Comparison of ENCODE assay signal across 2 cellular contexts in the genomic region with DNA sequence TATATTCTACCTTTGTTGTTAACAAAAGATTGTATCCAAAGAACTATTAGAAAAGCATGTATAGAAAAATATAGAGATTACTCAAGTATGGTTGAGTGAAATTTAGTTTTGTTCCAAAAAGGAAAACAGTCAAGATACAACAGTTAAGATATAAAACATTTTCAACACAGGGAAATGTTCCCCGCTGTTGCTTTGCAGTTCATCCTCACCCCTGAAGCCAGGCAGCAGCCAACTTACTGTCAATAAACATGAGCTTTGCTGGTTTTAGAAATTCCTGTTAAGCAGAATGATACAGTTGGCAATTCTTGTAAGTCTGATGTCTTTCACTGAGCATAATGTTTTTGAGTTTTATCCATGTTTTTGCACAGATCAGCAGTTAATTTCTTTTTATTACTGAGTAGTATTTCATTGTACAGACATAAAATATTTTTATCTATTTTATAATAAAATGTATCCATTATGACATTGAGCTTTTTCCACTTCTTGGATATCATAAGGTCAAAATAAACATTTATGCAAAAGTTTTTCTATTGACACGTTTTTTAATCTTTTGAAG.
TF ChIP-seq lines count a peak whose summit lies in the region.

No MANE protein-coding gene starts in this region.

TF ChIP-seq in SK-N-SH, 30 proteins besides CTCF, POLR2A, EP300 and RAD21:
- TF ChIP-seq, protein P1, sequence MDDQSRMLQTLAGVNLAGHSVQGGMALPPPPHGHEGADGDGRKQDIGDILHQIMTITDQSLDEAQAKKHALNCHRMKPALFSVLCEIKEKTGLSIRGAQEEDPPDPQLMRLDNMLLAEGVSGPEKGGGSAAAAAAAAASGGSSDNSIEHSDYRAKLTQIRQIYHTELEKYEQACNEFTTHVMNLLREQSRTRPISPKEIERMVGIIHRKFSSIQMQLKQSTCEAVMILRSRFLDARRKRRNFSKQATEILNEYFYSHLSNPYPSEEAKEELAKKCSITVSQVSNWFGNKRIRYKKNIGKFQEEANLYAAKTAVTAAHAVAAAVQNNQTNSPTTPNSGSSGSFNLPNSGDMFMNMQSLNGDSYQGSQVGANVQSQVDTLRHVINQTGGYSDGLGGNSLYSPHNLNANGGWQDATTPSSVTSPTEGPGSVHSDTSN (IDR thresholded peaks at IDR 0.05), result no peak
- TF ChIP-seq TAF1 (IDR thresholded peaks at IDR 0.05; ENCODE audit: borderline replicate concordance, low read depth, low read length) (no peak), EZH2phosphoT487 (IDR thresholded peaks at IDR 0.05; ENCODE audit: borderline replicate concordance, low read depth) (no peak), TCF12 (IDR thresholded peaks at IDR 0.05) (no peak), RFX5 (IDR thresholded peaks at IDR 0.05; ENCODE audit: low read length) (no peak), YY1 (IDR thresholded peaks at IDR 0.05; ENCODE audit: low read depth) (no peak), GABPA (IDR thresholded peaks at IDR 0.05; ENCODE audit: low read depth) (no peak), SIN3A (IDR thresholded peaks at IDR 0.05; ENCODE audit: borderline replicate concordance, low read depth, low read length) (no peak), FOSL2 (IDR thresholded peaks at IDR 0.05; ENCODE audit: borderline replicate concordance, low read depth) (no peak), TEAD4 (IDR thresholded peaks at IDR 0.05; ENCODE audit: borderline replicate concordance, insufficient read depth) (no peak), RCOR1 (IDR thresholded peaks at IDR 0.05; ENCODE audit: low read length) (no peak), GATA2 (CRISPR knock-in tag; IDR thresholded peaks at IDR 0.05) (no peak)
- TF ChIP-seq, protein P2, sequence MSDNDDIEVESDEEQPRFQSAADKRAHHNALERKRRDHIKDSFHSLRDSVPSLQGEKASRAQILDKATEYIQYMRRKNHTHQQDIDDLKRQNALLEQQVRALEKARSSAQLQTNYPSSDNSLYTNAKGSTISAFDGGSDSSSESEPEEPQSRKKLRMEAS (IDR thresholded peaks at IDR 0.05; ENCODE audit: low read depth), result no peak
- TF ChIP-seq, protein P3, sequence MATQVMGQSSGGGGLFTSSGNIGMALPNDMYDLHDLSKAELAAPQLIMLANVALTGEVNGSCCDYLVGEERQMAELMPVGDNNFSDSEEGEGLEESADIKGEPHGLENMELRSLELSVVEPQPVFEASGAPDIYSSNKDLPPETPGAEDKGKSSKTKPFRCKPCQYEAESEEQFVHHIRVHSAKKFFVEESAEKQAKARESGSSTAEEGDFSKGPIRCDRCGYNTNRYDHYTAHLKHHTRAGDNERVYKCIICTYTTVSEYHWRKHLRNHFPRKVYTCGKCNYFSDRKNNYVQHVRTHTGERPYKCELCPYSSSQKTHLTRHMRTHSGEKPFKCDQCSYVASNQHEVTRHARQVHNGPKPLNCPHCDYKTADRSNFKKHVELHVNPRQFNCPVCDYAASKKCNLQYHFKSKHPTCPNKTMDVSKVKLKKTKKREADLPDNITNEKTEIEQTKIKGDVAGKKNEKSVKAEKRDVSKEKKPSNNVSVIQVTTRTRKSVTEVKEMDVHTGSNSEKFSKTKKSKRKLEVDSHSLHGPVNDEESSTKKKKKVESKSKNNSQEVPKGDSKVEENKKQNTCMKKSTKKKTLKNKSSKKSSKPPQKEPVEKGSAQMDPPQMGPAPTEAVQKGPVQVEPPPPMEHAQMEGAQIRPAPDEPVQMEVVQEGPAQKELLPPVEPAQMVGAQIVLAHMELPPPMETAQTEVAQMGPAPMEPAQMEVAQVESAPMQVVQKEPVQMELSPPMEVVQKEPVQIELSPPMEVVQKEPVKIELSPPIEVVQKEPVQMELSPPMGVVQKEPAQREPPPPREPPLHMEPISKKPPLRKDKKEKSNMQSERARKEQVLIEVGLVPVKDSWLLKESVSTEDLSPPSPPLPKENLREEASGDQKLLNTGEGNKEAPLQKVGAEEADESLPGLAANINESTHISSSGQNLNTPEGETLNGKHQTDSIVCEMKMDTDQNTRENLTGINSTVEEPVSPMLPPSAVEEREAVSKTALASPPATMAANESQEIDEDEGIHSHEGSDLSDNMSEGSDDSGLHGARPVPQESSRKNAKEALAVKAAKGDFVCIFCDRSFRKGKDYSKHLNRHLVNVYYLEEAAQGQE (IDR thresholded peaks at IDR 0.05; ENCODE audit: low read depth, low read length), result no peak
- TF ChIP-seq, protein P4, sequence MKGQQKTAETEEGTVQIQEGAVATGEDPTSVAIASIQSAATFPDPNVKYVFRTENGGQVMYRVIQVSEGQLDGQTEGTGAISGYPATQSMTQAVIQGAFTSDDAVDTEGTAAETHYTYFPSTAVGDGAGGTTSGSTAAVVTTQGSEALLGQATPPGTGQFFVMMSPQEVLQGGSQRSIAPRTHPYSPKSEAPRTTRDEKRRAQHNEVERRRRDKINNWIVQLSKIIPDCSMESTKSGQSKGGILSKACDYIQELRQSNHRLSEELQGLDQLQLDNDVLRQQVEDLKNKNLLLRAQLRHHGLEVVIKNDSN (IDR thresholded peaks at IDR 0.05; ENCODE audit: borderline replicate concordance, low read depth), result no peak
- TF ChIP-seq, protein P5, sequence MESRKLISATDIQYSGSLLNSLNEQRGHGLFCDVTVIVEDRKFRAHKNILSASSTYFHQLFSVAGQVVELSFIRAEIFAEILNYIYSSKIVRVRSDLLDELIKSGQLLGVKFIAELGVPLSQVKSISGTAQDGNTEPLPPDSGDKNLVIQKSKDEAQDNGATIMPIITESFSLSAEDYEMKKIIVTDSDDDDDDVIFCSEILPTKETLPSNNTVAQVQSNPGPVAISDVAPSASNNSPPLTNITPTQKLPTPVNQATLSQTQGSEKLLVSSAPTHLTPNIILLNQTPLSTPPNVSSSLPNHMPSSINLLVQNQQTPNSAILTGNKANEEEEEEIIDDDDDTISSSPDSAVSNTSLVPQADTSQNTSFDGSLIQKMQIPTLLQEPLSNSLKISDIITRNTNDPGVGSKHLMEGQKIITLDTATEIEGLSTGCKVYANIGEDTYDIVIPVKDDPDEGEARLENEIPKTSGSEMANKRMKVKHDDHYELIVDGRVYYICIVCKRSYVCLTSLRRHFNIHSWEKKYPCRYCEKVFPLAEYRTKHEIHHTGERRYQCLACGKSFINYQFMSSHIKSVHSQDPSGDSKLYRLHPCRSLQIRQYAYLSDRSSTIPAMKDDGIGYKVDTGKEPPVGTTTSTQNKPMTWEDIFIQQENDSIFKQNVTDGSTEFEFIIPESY (IDR thresholded peaks at IDR 0.05; ENCODE audit: borderline replicate concordance, low read depth), result no peak

TF ChIP-seq in SK-N-SH treated with all-trans-retinoic acid at 6 μM for 48 hours, 23 proteins besides CTCF, POLR2A, EP300 and RAD21 (continued from another document):
- TF ChIP-seq GLIS3 (CRISPR knock-in tag; IDR thresholded peaks at IDR 0.05) (no peak), ZC3H10 (CRISPR knock-in tag; IDR thresholded peaks at IDR 0.05) (no peak), ESRRG (CRISPR knock-in tag; IDR thresholded peaks at IDR 0.05) (no peak), RARB (CRISPR knock-in tag; IDR thresholded peaks at IDR 0.05) (no peak), ZFP30 (CRISPR knock-in tag; IDR thresholded peaks at IDR 0.05) (no peak)
- TF ChIP-seq, protein P6, sequence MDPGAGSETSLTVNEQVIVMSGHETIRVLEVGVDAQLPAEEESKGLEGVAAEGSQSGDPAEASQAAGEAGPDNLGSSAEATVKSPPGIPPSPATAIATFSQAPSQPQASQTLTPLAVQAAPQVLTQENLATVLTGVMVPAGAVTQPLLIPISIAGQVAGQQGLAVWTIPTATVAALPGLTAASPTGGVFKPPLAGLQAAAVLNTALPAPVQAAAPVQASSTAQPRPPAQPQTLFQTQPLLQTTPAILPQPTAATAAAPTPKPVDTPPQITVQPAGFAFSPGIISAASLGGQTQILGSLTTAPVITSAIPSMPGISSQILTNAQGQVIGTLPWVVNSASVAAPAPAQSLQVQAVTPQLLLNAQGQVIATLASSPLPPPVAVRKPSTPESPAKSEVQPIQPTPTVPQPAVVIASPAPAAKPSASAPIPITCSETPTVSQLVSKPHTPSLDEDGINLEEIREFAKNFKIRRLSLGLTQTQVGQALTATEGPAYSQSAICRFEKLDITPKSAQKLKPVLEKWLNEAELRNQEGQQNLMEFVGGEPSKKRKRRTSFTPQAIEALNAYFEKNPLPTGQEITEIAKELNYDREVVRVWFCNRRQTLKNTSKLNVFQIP (CRISPR knock-in tag; IDR thresholded peaks at IDR 0.05; ENCODE audit: borderline replicate concordance, low read depth), result no peak
- TF ChIP-seq, protein P7, sequence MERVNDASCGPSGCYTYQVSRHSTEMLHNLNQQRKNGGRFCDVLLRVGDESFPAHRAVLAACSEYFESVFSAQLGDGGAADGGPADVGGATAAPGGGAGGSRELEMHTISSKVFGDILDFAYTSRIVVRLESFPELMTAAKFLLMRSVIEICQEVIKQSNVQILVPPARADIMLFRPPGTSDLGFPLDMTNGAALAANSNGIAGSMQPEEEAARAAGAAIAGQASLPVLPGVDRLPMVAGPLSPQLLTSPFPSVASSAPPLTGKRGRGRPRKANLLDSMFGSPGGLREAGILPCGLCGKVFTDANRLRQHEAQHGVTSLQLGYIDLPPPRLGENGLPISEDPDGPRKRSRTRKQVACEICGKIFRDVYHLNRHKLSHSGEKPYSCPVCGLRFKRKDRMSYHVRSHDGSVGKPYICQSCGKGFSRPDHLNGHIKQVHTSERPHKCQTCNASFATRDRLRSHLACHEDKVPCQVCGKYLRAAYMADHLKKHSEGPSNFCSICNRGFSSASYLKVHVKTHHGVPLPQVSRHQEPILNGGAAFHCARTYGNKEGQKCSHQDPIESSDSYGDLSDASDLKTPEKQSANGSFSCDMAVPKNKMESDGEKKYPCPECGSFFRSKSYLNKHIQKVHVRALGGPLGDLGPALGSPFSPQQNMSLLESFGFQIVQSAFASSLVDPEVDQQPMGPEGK (CRISPR knock-in tag; IDR thresholded peaks at IDR 0.05; ENCODE audit: borderline replicate concordance), result no peak
